In genomic region chr3:126212250-126212628, GRCh38 we compare ENCODE assay signal across 1 cellular context.
TF ChIP-seq lines count a peak whose summit lies in the region.

No MANE protein-coding gene starts in this region.

TF ChIP-seq in K562, 482 proteins besides CTCF, POLR2A, EP300 and RAD21 (continued from another document):
- TF ChIP-seq SRSF7 (optimal IDR thresholded peaks at IDR 0.05; ENCODE audit: low read depth, low read length) (no peak), STAT5B (CRISPR knock-in tag; IDR thresholded peaks at IDR 0.05) (no peak), TSC22D4 (tag; IDR thresholded peaks at IDR 0.05) (0 out of 2 replicates have a peak, but pooled peaks have one; percentile 60), FUS (optimal IDR thresholded peaks at IDR 0.05; ENCODE audit: low read depth, low read length) (no peak), FOXO4 (CRISPR knock-in tag; IDR thresholded peaks at IDR 0.05) (no peak), ZNF263 (CRISPR knock-in tag; IDR thresholded peaks at IDR 0.05; ENCODE audit: borderline replicate concordance) (no peak), ZNF197 (CRISPR knock-in tag; IDR thresholded peaks at IDR 0.05; ENCODE audit: low read depth) (no peak), POLR2G (IDR thresholded peaks at IDR 0.05; ENCODE audit: low read depth, low read length) (no peak), OTX1 (CRISPR knock-in tag; IDR thresholded peaks at IDR 0.05) (peak; percentile 72; the same call in 1 of the 2 replicates), MBD2 (IDR thresholded peaks at IDR 0.05; ENCODE audit: borderline replicate concordance, low read depth) (no peak), XRCC3 (IDR thresholded peaks at IDR 0.05) (no peak), HNRNPH1 (optimal IDR thresholded peaks at IDR 0.05; ENCODE audit: low read depth, low read length) (no peak), TFAM (CRISPR knock-in tag; conservative IDR thresholded peaks at IDR 0.05) (no peak), TBL1XR1 (IDR thresholded peaks at IDR 0.05; ENCODE audit: low read length in 2 of 2) (no peak), KLF13 (tag; IDR thresholded peaks at IDR 0.05; ENCODE audit: borderline replicate concordance, low read depth) (no peak)
- TF ChIP-seq, protein P1, sequence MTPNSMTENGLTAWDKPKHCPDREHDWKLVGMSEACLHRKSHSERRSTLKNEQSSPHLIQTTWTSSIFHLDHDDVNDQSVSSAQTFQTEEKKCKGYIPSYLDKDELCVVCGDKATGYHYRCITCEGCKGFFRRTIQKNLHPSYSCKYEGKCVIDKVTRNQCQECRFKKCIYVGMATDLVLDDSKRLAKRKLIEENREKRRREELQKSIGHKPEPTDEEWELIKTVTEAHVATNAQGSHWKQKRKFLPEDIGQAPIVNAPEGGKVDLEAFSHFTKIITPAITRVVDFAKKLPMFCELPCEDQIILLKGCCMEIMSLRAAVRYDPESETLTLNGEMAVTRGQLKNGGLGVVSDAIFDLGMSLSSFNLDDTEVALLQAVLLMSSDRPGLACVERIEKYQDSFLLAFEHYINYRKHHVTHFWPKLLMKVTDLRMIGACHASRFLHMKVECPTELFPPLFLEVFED (CRISPR knock-in tag; conservative IDR thresholded peaks at IDR 0.05): 0 out of 2 replicates have a peak, but pooled peaks have one; percentile 5
